1 cellular context compared by ENCODE assay signal in genomic region chr19:58228584-58229254, GRCh38.
TF ChIP-seq lines count a peak whose summit lies in the region.

ZNF544 (plus strand) TSS chr19:58228914; CDS start chr19:58244024, 15,110 bp downstream.

TF ChIP-seq in K562, 482 proteins besides CTCF, POLR2A, EP300 and RAD21 (continued from another document and continues in another):
- TF ChIP-seq E4F1 (CRISPR knock-in tag; IDR thresholded peaks at IDR 0.05; ENCODE audit: borderline replicate concordance), result no peak
- no peak for TF ChIP-seq MAFK (IDR thresholded peaks at IDR 0.05; ENCODE audit: low read length)
- no peak for TF ChIP-seq SMAD2 (IDR thresholded peaks at IDR 0.05; ENCODE audit: low read depth, low read length)
- TF ChIP-seq ZSCAN32 (CRISPR knock-in tag; IDR thresholded peaks at IDR 0.05), result no peak
- TF ChIP-seq NR2C1 (IDR thresholded peaks at IDR 0.05), result no peak
- TF ChIP-seq NR2C1 (tag; IDR thresholded peaks at IDR 0.05), result no peak
- TF ChIP-seq SLC30A9 (CRISPR knock-in tag; IDR thresholded peaks at IDR 0.05), result no peak
- peak; percentile 96; the same call in 1 of the 2 replicates for TF ChIP-seq PHF8 (IDR thresholded peaks at IDR 0.05; ENCODE audit: borderline replicate concordance, low read length)
- TF ChIP-seq BRF1 (IDR thresholded peaks at IDR 0.05; ENCODE audit: borderline replicate concordance, extremely low read depth, insufficient read length), result no peak
- no peak for TF ChIP-seq IFI16 (CRISPR knock-in tag; IDR thresholded peaks at IDR 0.05)
- TF ChIP-seq, protein P1, sequence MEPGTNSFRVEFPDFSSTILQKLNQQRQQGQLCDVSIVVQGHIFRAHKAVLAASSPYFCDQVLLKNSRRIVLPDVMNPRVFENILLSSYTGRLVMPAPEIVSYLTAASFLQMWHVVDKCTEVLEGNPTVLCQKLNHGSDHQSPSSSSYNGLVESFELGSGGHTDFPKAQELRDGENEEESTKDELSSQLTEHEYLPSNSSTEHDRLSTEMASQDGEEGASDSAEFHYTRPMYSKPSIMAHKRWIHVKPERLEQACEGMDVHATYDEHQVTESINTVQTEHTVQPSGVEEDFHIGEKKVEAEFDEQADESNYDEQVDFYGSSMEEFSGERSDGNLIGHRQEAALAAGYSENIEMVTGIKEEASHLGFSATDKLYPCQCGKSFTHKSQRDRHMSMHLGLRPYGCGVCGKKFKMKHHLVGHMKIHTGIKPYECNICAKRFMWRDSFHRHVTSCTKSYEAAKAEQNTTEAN (CRISPR knock-in tag; IDR thresholded peaks at IDR 0.05), result no peak
- TF ChIP-seq BRF2 (IDR thresholded peaks at IDR 0.05; ENCODE audit: borderline replicate concordance, insufficient read depth, insufficient read length), result no peak
- TF ChIP-seq SMAD3 (CRISPR knock-in tag; conservative IDR thresholded peaks at IDR 0.05), result no peak
- TF ChIP-seq GTF2F1 (IDR thresholded peaks at IDR 0.05; ENCODE audit: low read depth, low read length), result no peak
- TF ChIP-seq NR3C1 (CRISPR knock-in tag; IDR thresholded peaks at IDR 0.05), result no peak
- no peak for TF ChIP-seq ZNF780A (CRISPR knock-in tag; IDR thresholded peaks at IDR 0.05)
- TF ChIP-seq NR2F6 (CRISPR knock-in tag; IDR thresholded peaks at IDR 0.05), result no peak
- no peak for TF ChIP-seq YBX1 (IDR thresholded peaks at IDR 0.05)
- TF ChIP-seq ZFP36 (IDR thresholded peaks at IDR 0.05; ENCODE audit: low read depth, low read length, partially characterized antibody), result no peak
- TF ChIP-seq ZNF174 (CRISPR knock-in tag; IDR thresholded peaks at IDR 0.05), result no peak
- TF ChIP-seq, protein P2, sequence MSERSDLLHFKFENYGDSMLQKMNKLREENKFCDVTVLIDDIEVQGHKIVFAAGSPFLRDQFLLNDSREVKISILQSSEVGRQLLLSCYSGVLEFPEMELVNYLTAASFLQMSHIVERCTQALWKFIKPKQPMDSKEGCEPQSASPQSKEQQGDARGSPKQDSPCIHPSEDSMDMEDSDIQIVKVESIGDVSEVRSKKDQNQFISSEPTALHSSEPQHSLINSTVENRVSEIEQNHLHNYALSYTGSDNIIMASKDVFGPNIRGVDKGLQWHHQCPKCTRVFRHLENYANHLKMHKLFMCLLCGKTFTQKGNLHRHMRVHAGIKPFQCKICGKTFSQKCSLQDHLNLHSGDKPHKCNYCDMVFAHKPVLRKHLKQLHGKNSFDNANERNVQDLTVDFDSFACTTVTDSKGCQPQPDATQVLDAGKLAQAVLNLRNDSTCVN (CRISPR knock-in tag; IDR thresholded peaks at IDR 0.05), result no peak
- TF ChIP-seq, protein P3, sequence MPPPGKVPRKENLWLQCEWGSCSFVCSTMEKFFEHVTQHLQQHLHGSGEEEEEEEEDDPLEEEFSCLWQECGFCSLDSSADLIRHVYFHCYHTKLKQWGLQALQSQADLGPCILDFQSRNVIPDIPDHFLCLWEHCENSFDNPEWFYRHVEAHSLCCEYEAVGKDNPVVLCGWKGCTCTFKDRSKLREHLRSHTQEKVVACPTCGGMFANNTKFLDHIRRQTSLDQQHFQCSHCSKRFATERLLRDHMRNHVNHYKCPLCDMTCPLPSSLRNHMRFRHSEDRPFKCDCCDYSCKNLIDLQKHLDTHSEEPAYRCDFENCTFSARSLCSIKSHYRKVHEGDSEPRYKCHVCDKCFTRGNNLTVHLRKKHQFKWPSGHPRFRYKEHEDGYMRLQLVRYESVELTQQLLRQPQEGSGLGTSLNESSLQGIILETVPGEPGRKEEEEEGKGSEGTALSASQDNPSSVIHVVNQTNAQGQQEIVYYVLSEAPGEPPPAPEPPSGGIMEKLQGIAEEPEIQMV (tag; conservative IDR thresholded peaks at IDR 0.05; ENCODE audit: low read depth), result no peak
- TF ChIP-seq TSC22D4 (tag; IDR thresholded peaks at IDR 0.05), result no peak
- TF ChIP-seq SMARCA4 (IDR thresholded peaks at IDR 0.05), result no peak
- peak; percentile 80 for TF ChIP-seq TAF9B (IDR thresholded peaks at IDR 0.05; ENCODE audit: partially characterized antibody)
- peak; percentile 86 for TF ChIP-seq L3MBTL2 (IDR thresholded peaks at IDR 0.05)
- no peak for TF ChIP-seq MYNN (IDR thresholded peaks at IDR 0.05)
- no peak for TF ChIP-seq MYNN (CRISPR knock-in tag; IDR thresholded peaks at IDR 0.05)
- TF ChIP-seq ZNF282 (CRISPR knock-in tag; IDR thresholded peaks at IDR 0.05), result no peak
- TF ChIP-seq HOMEZ (CRISPR knock-in tag; IDR thresholded peaks at IDR 0.05), result no peak
- no peak for TF ChIP-seq E2F1 (CRISPR knock-in tag; IDR thresholded peaks at IDR 0.05)
- TF ChIP-seq TGIF2 (CRISPR knock-in tag; IDR thresholded peaks at IDR 0.05), result no peak
- TF ChIP-seq SAFB2 (IDR thresholded peaks at IDR 0.05; ENCODE audit: borderline replicate concordance, low read depth, low read length, severe bottlenecking), result no peak
- no peak for TF ChIP-seq PTBP1 (IDR thresholded peaks at IDR 0.05; ENCODE audit: low read depth, low read length)
- TF ChIP-seq RBM39 (optimal IDR thresholded peaks at IDR 0.05; ENCODE audit: low read depth, low read length), result no peak
- TF ChIP-seq, protein P4, sequence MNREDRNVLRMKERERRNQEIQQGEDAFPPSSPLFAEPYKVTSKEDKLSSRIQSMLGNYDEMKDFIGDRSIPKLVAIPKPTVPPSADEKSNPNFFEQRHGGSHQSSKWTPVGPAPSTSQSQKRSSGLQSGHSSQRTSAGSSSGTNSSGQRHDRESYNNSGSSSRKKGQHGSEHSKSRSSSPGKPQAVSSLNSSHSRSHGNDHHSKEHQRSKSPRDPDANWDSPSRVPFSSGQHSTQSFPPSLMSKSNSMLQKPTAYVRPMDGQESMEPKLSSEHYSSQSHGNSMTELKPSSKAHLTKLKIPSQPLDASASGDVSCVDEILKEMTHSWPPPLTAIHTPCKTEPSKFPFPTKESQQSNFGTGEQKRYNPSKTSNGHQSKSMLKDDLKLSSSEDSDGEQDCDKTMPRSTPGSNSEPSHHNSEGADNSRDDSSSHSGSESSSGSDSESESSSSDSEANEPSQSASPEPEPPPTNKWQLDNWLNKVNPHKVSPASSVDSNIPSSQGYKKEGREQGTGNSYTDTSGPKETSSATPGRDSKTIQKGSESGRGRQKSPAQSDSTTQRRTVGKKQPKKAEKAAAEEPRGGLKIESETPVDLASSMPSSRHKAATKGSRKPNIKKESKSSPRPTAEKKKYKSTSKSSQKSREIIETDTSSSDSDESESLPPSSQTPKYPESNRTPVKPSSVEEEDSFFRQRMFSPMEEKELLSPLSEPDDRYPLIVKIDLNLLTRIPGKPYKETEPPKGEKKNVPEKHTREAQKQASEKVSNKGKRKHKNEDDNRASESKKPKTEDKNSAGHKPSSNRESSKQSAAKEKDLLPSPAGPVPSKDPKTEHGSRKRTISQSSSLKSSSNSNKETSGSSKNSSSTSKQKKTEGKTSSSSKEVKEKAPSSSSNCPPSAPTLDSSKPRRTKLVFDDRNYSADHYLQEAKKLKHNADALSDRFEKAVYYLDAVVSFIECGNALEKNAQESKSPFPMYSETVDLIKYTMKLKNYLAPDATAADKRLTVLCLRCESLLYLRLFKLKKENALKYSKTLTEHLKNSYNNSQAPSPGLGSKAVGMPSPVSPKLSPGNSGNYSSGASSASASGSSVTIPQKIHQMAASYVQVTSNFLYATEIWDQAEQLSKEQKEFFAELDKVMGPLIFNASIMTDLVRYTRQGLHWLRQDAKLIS (CRISPR knock-in tag; IDR thresholded peaks at IDR 0.05), result no peak
- TF ChIP-seq NELFE (IDR thresholded peaks at IDR 0.05; ENCODE audit: insufficient read depth, insufficient read length), result no peak
- no peak for TF ChIP-seq HDAC3 (IDR thresholded peaks at IDR 0.05; ENCODE audit: borderline replicate concordance, partially characterized antibody)
- TF ChIP-seq, protein P5, sequence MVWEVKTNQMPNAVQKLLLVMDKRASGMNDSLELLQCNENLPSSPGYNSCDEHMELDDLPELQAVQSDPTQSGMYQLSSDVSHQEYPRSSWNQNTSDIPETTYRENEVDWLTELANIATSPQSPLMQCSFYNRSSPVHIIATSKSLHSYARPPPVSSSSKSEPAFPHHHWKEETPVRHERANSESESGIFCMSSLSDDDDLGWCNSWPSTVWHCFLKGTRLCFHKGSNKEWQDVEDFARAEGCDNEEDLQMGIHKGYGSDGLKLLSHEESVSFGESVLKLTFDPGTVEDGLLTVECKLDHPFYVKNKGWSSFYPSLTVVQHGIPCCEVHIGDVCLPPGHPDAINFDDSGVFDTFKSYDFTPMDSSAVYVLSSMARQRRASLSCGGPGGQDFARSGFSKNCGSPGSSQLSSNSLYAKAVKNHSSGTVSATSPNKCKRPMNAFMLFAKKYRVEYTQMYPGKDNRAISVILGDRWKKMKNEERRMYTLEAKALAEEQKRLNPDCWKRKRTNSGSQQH (CRISPR knock-in tag; IDR thresholded peaks at IDR 0.05), result no peak
- TF ChIP-seq, protein P6, sequence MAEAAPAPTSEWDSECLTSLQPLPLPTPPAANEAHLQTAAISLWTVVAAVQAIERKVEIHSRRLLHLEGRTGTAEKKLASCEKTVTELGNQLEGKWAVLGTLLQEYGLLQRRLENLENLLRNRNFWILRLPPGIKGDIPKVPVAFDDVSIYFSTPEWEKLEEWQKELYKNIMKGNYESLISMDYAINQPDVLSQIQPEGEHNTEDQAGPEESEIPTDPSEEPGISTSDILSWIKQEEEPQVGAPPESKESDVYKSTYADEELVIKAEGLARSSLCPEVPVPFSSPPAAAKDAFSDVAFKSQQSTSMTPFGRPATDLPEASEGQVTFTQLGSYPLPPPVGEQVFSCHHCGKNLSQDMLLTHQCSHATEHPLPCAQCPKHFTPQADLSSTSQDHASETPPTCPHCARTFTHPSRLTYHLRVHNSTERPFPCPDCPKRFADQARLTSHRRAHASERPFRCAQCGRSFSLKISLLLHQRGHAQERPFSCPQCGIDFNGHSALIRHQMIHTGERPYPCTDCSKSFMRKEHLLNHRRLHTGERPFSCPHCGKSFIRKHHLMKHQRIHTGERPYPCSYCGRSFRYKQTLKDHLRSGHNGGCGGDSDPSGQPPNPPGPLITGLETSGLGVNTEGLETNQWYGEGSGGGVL (CRISPR knock-in tag; IDR thresholded peaks at IDR 0.05), result no peak
- no peak for TF ChIP-seq BRD9 (IDR thresholded peaks at IDR 0.05; ENCODE audit: low read depth, partially characterized antibody)
- no peak for TF ChIP-seq PTTG1 (tag; IDR thresholded peaks at IDR 0.05; ENCODE audit: low read depth)
- peak; percentile 33; the same call in 1 of the 2 replicates for TF ChIP-seq ELF1 (tag; IDR thresholded peaks at IDR 0.05)
- TF ChIP-seq FUS (optimal IDR thresholded peaks at IDR 0.05; ENCODE audit: low read depth, low read length), result no peak
- peak; percentile 10 to 57; a peak in 2 of 4 replicates for TF ChIP-seq NONO (IDR thresholded peaks at IDR 0.05; ENCODE audit: low read depth in 2 of 2, low read length in 1 of 2)
- TF ChIP-seq MXI1 (IDR thresholded peaks at IDR 0.05; ENCODE audit: low read depth, low read length), result 0 out of 2 replicates have a peak, but pooled peaks have one; percentile 19
- no peak for TF ChIP-seq ZNF121 (CRISPR knock-in tag; conservative IDR thresholded peaks at IDR 0.05)
- TF ChIP-seq, protein P7, sequence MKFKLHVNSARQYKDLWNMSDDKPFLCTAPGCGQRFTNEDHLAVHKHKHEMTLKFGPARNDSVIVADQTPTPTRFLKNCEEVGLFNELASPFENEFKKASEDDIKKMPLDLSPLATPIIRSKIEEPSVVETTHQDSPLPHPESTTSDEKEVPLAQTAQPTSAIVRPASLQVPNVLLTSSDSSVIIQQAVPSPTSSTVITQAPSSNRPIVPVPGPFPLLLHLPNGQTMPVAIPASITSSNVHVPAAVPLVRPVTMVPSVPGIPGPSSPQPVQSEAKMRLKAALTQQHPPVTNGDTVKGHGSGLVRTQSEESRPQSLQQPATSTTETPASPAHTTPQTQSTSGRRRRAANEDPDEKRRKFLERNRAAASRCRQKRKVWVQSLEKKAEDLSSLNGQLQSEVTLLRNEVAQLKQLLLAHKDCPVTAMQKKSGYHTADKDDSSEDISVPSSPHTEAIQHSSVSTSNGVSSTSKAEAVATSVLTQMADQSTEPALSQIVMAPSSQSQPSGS (CRISPR knock-in tag; IDR thresholded peaks at IDR 0.05), result no peak
- TF ChIP-seq SIN3A (IDR thresholded peaks at IDR 0.05; ENCODE audit: borderline replicate concordance in 2 of 2, control insufficient read depth in 1 of 2, low read depth in 2 of 2, low read length in 2 of 2), result no peak; a peak in 1 of 4 replicates
- TF ChIP-seq HDGF (IDR thresholded peaks at IDR 0.05), result no peak
